Comparison of ENCODE assay signal across 15 cellular contexts in genomic region chr1:103516693-103517092, GRCh38. TPM values are rescaled to one million over a fixed set of nuclear protein-coding genes. Genes with fewer than 3 reads are reported as not detected.
A peak's percentile ranks its signal among the peaks of the same experiment; 100 is the strongest.
DNase-seq lines count a peak whose midpoint lies in the region; ATAC-seq lines count a peak whose summit lies in the region.
"Had no signal": no experiment of that assay in that cellular context is flagged by ENCODE, and none has a peak within 500 bp of the region (broad histone marks: within the 10 kb centered on the region; RNA-seq: fewer than 3 reads in every experiment).

No MANE protein-coding gene starts in this region.

- peak overlapping the region; percentile 94 for H3K27ac Mint-ChIP-seq in activated T-cell treated with anti-CD3 and anti-CD28 coated beads, Interleukin-2, amount 50 U/mL, for 24 hours
- H3K27ac Mint-ChIP-seq in stimulated activated memory B cell treated with anti-CD40 and anti-IgM and Interleukin-4, amounts not matched to agents 10 μg/mL and 1 μg/mL and 100 μg/mL, for 72 hours = peak overlapping the region; percentile 34
- H3K27ac Mint-ChIP-seq: nephron progenitor cell; T-helper 1 cell treated with Interleukin-12 subunit alpha and Interleukin-12 subunit beta and Interleukin-4 antibody, amounts not matched to agents 30 μg/mL and 1 μg/mL, for 36 hours had no signal

- peak overlapping the region; percentile 42 for H3K4me3 Mint-ChIP-seq in activated T-cell treated with anti-CD3 and anti-CD28 coated beads, Interleukin-2, amount 50 U/mL, for 24 hours
- no peak overlapping the region for H3K4me3 Mint-ChIP-seq in stimulated activated memory B cell treated with anti-CD40 and anti-IgM and Interleukin-4, amounts not matched to agents 10 μg/mL and 1 μg/mL and 100 μg/mL, for 72 hours
- H3K4me3 Mint-ChIP-seq: nephron progenitor cell; T-helper 1 cell treated with Interleukin-12 subunit alpha and Interleukin-12 subunit beta and Interleukin-4 antibody, amounts not matched to agents 30 μg/mL and 1 μg/mL, for 36 hours had no signal

- H3K36me3 Mint-ChIP-seq in activated T-cell treated with anti-CD3 and anti-CD28 coated beads, Interleukin-2, amount 50 U/mL, for 24 hours (ENCODE audit: low read depth) = peaks cover 9% of the 10 kb centered on the region
- peaks cover 7% of the 10 kb centered on the region for H3K36me3 Mint-ChIP-seq in stimulated activated memory B cell treated with anti-CD40 and anti-IgM and Interleukin-4, amounts not matched to agents 10 μg/mL and 1 μg/mL and 100 μg/mL, for 72 hours

- H3K9me3 Mint-ChIP-seq in activated T-cell treated with anti-CD3 and anti-CD28 coated beads, Interleukin-2, amount 50 U/mL, for 24 hours = peaks cover 3% of the 10 kb centered on the region
- H3K9me3 Mint-ChIP-seq in stimulated activated memory B cell treated with anti-CD40 and anti-IgM and Interleukin-4, amounts not matched to agents 10 μg/mL and 1 μg/mL and 100 μg/mL, for 72 hours = peaks cover 2% of the 10 kb centered on the region

- no peak for DNase-seq in activated T-cell treated with anti-CD3 and anti-CD28 coated beads, Interleukin-2, amount 50 U/mL, for 24 hours
- no peak for DNase-seq in activated T-cell treated with anti-CD3 and anti-CD28 coated beads, Interleukin-2, amount 50 U/mL, for 1 hour
- DNase-seq in RKO (ENCODE audit: low spot score) = peak; percentile 32
- peak; percentile 49 for DNase-seq in dermis blood vessel endothelial cell
- no peak for DNase-seq in GDM1 (lab: John Stamatoyannopoulos, UW)
- DNase-seq: ACHN; activated CD8-positive, alpha-beta memory T cell treated with anti-CD3 and anti-CD28 coated beads, Interleukin-2, amount 50 U/mL, for 48 hours; NCI-H1930; NCI-H69; nephron progenitor cell; Peyer's patch had no signal

- ATAC-seq in stimulated activated memory B cell treated with anti-CD40 and anti-IgM and Interleukin-4, amounts not matched to agents 10 μg/mL and 1 μg/mL and 100 μg/mL, for 72 hours = no peak
- ATAC-seq in HG03457 (IDR thresholded peaks at IDR 0.05; ENCODE audit: unreplicated experiment) (no peak), GM21423 (IDR thresholded peaks at IDR 0.05; ENCODE audit: unreplicated experiment) (no peak)

- H3K27me3 Mint-ChIP-seq in activated T-cell treated with anti-CD3 and anti-CD28 coated beads, Interleukin-2, amount 50 U/mL, for 24 hours = no peaks in the 10 kb centered on the region
- no peaks in the 10 kb centered on the region for H3K27me3 Mint-ChIP-seq in stimulated activated memory B cell treated with anti-CD40 and anti-IgM and Interleukin-4, amounts not matched to agents 10 μg/mL and 1 μg/mL and 100 μg/mL, for 72 hours

- H3K4me1 Mint-ChIP-seq in activated T-cell treated with anti-CD3 and anti-CD28 coated beads, Interleukin-2, amount 50 U/mL, for 24 hours (ENCODE audit: low read depth) = peaks cover 36% of the 10 kb centered on the region
- H3K4me1 Mint-ChIP-seq in stimulated activated memory B cell treated with anti-CD40 and anti-IgM and Interleukin-4, amounts not matched to agents 10 μg/mL and 1 μg/mL and 100 μg/mL, for 72 hours = peaks cover 17% of the 10 kb centered on the region
- H3K4me1 Mint-ChIP-seq: nephron progenitor cell had no signal

RNA-seq across cellular contexts. Expression of gene RNPC3, which starts 8.8 kb away (rescaled TPM):
- total RNA-seq in dermis blood vessel endothelial cell = 3.1 and 4.8 TPM in 2 replicates

RNA-seq across cellular contexts. Expression of gene AMY2B, which starts 54.7 kb away (rescaled TPM):
- total RNA-seq in dermis blood vessel endothelial cell = 0.51 and 1.4 TPM in 2 replicates

Comparison
In these comparisons a context has a peak if more than half of its experiments do, and no peak if none do; other contexts are left out.
1. DNase-seq: peak in RKO (single experiment) and dermis blood vessel endothelial cell (single experiment); none in activated T-cell treated with anti-CD3 and anti-CD28 coated beads, Interleukin-2, amount 50 U/mL, for 24 hours (single experiment), activated T-cell treated with anti-CD3 and anti-CD28 coated beads, Interleukin-2, amount 50 U/mL, for 1 hour (single experiment) and GDM1 (single experiment).